8 cellular contexts compared by ENCODE assay signal in the genomic region with DNA sequence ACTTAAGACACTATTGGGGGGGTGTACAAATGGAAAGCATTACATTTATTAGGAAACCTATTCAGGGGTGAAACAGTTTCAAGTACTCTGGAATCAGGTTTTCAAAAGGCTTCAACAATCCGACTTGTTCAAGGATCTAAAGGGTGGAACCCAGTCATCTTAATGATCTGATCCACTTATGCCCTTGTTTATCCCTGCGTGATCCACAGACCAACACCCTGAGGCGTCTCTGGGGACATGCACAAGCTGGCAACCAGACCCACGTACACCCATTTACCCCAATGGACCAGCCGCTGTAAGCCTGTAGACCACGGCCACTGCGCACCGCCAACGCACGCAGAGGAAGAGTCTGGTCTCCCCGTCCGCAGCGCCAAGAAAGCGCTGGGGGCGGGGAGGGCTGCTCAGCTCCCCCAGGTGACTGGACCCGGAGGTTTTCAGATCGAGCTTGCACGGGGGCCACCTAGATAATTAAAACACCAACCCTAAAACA. TPM values are rescaled to one million over a fixed set of nuclear protein-coding genes. Genes with fewer than 3 reads are reported as not detected.
A peak's percentile ranks its signal among the peaks of the same experiment; 100 is the strongest.
DNase-seq lines count a peak whose midpoint lies in the region; ATAC-seq, FAIRE-seq and TF ChIP-seq lines count a peak whose summit lies in the region.

No MANE protein-coding gene starts in this region.

- H3K36me3 ChIP-seq in PC-9 (ENCODE audit: low read depth) (peaks cover 68% of the 10 kb centered on the region), breast epithelium (no peaks in the 10 kb centered on the region), lung (ENCODE audit: control insufficient read depth in 2 of 2, insufficient read depth in 2 of 2, low read length in 2 of 2) (peaks cover 18 to 31% of the 10 kb centered on the region in 2 donors), thyroid gland (peaks cover 24 to 37% of the 10 kb centered on the region in 2 donors)

- no peaks in the 10 kb centered on the region for H3K27me3 ChIP-seq in PC-9 (ENCODE audit: insufficient read depth, low read depth)
- no peaks in the 10 kb centered on the region for H3K27me3 ChIP-seq in breast epithelium
- no peaks in the 10 kb centered on the region for H3K27me3 ChIP-seq in lung (ENCODE audit: control insufficient read depth, insufficient read depth)
- no peaks in the 10 kb centered on the region for H3K27me3 ChIP-seq in thyroid gland

- no peak for ATAC-seq in lung (ENCODE audit: insufficient read depth, low FRiP score)
- no peak for ATAC-seq in GM21529 (IDR thresholded peaks at IDR 0.05; ENCODE audit: unreplicated experiment)

- DNase-seq in EL (peak; percentile 38), PC-9 (no peak), breast epithelium (ENCODE audit: low spot score in 2 of 2) (no peak), lung (ENCODE audit: low spot score) (no peak), thyroid gland (peak in 1 of 2 donors; percentile 27), T1000 (lab: John Stamatoyannopoulos, UW) (no peak), GM12891 (ENCODE audit: insufficient read length, low spot score) (no peak)

- CTCF ChIA-PET in PC-9 (lab: Charles Lee): interaction anchor here (0.6 to 1.0 kb wide), 3 partner anchors 14 to 18 kb away, joined by 5 to 14 read pairs (median 6); no protein-coding TSS in a partner anchor

- 23 to 57% methylated on average over 18 of the region's 18 CpGs for WGBS in lung, 2 donors
- WGBS in thyroid gland, 2 donors: 14 to 17% methylated on average over 10 to 11 of the region's 18 CpGs

- POLR2A ChIA-PET in PC-9 (lab: Charles Lee; ENCODE audit: unreplicated experiment): no interaction called here

- TF ChIP-seq CTCF in PC-9 (conservative IDR thresholded peaks at IDR 0.05) (no peak), breast epithelium (IDR thresholded peaks at IDR 0.05) (no peak), lung (IDR thresholded peaks at IDR 0.05; ENCODE audit: control extremely low read depth, extremely low read depth) (no peak), thyroid gland (IDR thresholded peaks at IDR 0.05) (no peak)

- peak overlapping the region; percentile 80 for H3K27ac ChIP-seq in PC-9
- H3K27ac ChIP-seq in breast epithelium: peak overlapping the region; percentile 97 to 99
- H3K27ac ChIP-seq in lung (ENCODE audit: low read depth in 1 of 2, low read length in 1 of 2): peak overlapping the region; percentile 77 to 94
- peak overlapping the region; percentile 98 to 100 (median 100) for H3K27ac ChIP-seq in thyroid gland

- TF ChIP-seq POLR2A in breast epithelium (IDR thresholded peaks at IDR 0.05) (no peak), thyroid gland (IDR thresholded peaks at IDR 0.05) (no peak), GM12891 (IDR thresholded peaks at IDR 0.05; ENCODE audit: low read depth, low read length) (no peak)

- no TSS peak for BruUV-seq in PC-9 (replicated peaks; lab: Mats Ljungman, UMichigan)

- peak overlapping the region; percentile 63 for H3K4me3 ChIP-seq in PC-9
- H3K4me3 ChIP-seq in breast epithelium: peak overlapping the region; percentile 72 to 84 (median 80)
- H3K4me3 ChIP-seq in lung: peak overlapping the region; percentile 47
- H3K4me3 ChIP-seq in thyroid gland (replicated peaks in 1 of 3): peak overlapping the region in 2 of 3 donors; percentile 59 to 81

- no peak overlapping the region for H2AFZ ChIP-seq in PC-9

- no peak for FAIRE-seq in GM12891 (lab: Jason Lieb, UNC)

- H3K9me2 ChIP-seq in PC-9 (ENCODE audit: insufficient read depth): no peaks in the 10 kb centered on the region

- H4K20me1 ChIP-seq in PC-9 (ENCODE audit: insufficient read depth): peaks cover 88% of the 10 kb centered on the region

- intact Hi-C loops in PC-9 (cut with micrococcal nuclease; ENCODE audit: unreplicated experiment) (loop anchor here (2.0 to 5.0 kb wide), 4 partner anchors 25 to 193 kb away; partner anchors contain the start of gene ZNF487), breast epithelium (cut with DNase I; ENCODE audit: low total_unique reads) (no loop called here), thyroid gland (cut with DNase I) (no loop called here)

- peaks cover 93% of the 10 kb centered on the region for H3F3A ChIP-seq in PC-9 (ENCODE audit: insufficient read depth, low read depth)

- H3K4me2 ChIP-seq in PC-9: peak overlapping the region; percentile 95

- H3K79me2 ChIP-seq in PC-9 (ENCODE audit: low read depth): peaks cover 98% of the 10 kb centered on the region

- peaks cover 50% of the 10 kb centered on the region for H3K4me1 ChIP-seq in PC-9 (replicated peaks; ENCODE audit: insufficient read depth)
- peaks cover 0 to 18% of the 10 kb centered on the region in 2 donors for H3K4me1 ChIP-seq in breast epithelium
- H3K4me1 ChIP-seq in lung (ENCODE audit: control insufficient read depth in 2 of 2, insufficient read depth in 2 of 2, low read length in 2 of 2): peaks cover 10 to 14% of the 10 kb centered on the region in 2 donors
- H3K4me1 ChIP-seq in thyroid gland: peaks cover 30 to 34% of the 10 kb centered on the region in 2 donors

- no peaks in the 10 kb centered on the region for H3K9me3 ChIP-seq in PC-9 (ENCODE audit: insufficient read depth, low read depth)
- H3K9me3 ChIP-seq in breast epithelium: no peaks in the 10 kb centered on the region
- no peaks in the 10 kb centered on the region for H3K9me3 ChIP-seq in lung (ENCODE audit: control insufficient read depth in 2 of 2, insufficient read depth in 1 of 2, low read length in 1 of 2)
- H3K9me3 ChIP-seq in thyroid gland: no peaks in the 10 kb centered on the region

TF ChIP-seq in GM12891, 5 proteins besides CTCF, POLR2A, EP300 and RAD21:
- TF ChIP-seq TAF1 (IDR thresholded peaks at IDR 0.05; ENCODE audit: low read depth, low read length) (no peak), POU2F2 (IDR thresholded peaks at IDR 0.05; ENCODE audit: low read depth, low read length) (no peak), POLR2AphosphoS5 (IDR thresholded peaks at IDR 0.05; ENCODE audit: low read depth, low read length) (no peak; the same call in 1 of the 2 replicates), SPI1 (IDR thresholded peaks at IDR 0.05; ENCODE audit: low read depth, low read length) (no peak), PAX5 (IDR thresholded peaks at IDR 0.05; ENCODE audit: insufficient read depth, low read length, severe bottlenecking) (no peak)

RNA-seq across cellular contexts. Expression of gene HNRNPF, which starts 13.4 kb away (rescaled TPM):
- total RNA-seq in PC-9 (2021) (267 and 337 TPM in 2 replicates), breast epithelium (100 to 1,000 TPM; 175 to 213 (median 207) TPM), lung (100 to 1,000 TPM; 130 to 221 TPM), thyroid gland (100 to 1,000 TPM; 148 to 158 (median 155) TPM)
- 100 to 1,000 TPM in 1 of 2 donors, 10 to 100 TPM in 1; 79.1 to 237 TPM for polyA plus RNA-seq in lung
- polyA plus RNA-seq in GM12891 (2012; ENCODE audit: low read depth, missing spikeins): 143 TPM

RNA-seq across cellular contexts. Expression of gene FXYD4, which starts 24.2 kb away (rescaled TPM):
- total RNA-seq in PC-9 (2021) (not detected in 2 replicates), breast epithelium (not detected), lung (1 to 10 TPM in 1 of 2 donors, not detected in 1; 3.9 TPM), thyroid gland (not detected)
- 1 to 10 TPM in 1 of 2 donors, under 1 TPM in 1; 0.65 to 2.9 TPM for polyA plus RNA-seq in lung
- polyA plus RNA-seq in GM12891 (2012; ENCODE audit: low read depth, missing spikeins): not detected

RNA-seq across cellular contexts. Expression of gene ZNF487, which starts 41.3 kb away (rescaled TPM):
- 11.8 and 14.5 TPM in 2 replicates for total RNA-seq in PC-9 (2021)
- 10 to 100 TPM in 2 of 3 donors, 1 to 10 TPM in 1; 8.5 to 16.4 (median 12.8) TPM for total RNA-seq in breast epithelium
- 10 to 100 TPM in 1 of 2 donors, 1 to 10 TPM in 1; 9.6 to 25.4 TPM for total RNA-seq in lung
- 1 to 10 TPM; 8.4 to 8.6 TPM for polyA plus RNA-seq in lung
- total RNA-seq in thyroid gland: 10 to 100 TPM; 11.9 to 21.7 (median 19.9) TPM
- polyA plus RNA-seq in GM12891 (2012; ENCODE audit: low read depth, missing spikeins): 0.83 TPM
